Comparison of ENCODE assay signal across 20 cellular contexts in the genomic region with DNA sequence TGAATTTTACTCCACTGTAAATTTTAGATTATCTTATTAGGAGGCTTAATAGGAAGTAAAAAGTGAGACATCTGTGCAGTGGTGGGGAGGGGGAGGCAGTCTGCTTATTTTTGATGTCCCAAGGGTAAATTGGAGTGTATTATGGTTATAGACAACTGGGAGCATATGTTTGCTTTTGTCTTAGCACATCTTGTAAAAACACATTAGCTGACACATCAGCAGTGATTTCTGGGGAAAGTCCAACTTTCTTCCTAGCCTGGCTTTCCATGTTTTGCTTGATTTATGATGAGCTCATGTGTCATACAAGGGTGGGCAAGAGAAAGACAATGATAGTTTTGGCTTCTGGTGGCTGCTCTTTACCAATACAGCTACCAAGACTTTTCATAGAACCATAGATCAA. TPM values are rescaled to one million over a fixed set of nuclear protein-coding genes. Genes with fewer than 3 reads are reported as not detected.
DNase-seq lines count a peak whose midpoint lies in the region; ATAC-seq and TF ChIP-seq lines count a peak whose summit lies in the region.
"Had no signal": no experiment of that assay in that cellular context is flagged by ENCODE, and none has a peak within 500 bp of the region (broad histone marks: within the 10 kb centered on the region; RNA-seq: fewer than 3 reads in every experiment).

No MANE protein-coding gene starts in this region.

- DNase-seq in DMS 273 treated with DMSO at 0.1 percent for 48 hours (lab: John Stamatoyannopoulos, UW) = peak; percentile 7
- DNase-seq in NCI-H2171 treated with DMSO at 0.1 percent for 48 hours (lab: John Stamatoyannopoulos, UW) = peak; percentile 59
- DNase-seq in astrocyte of the spinal cord (ENCODE audit: low read depth, low spot score) = peak; percentile 18
- DNase-seq in glutamatergic neuron = no peak
- no peak for DNase-seq in Ammon's horn (ENCODE audit: low spot score)
- DNase-seq in T-helper 2 cell = no peak
- no peak for DNase-seq in omental fat pad (ENCODE audit: low spot score)
- DNase-seq: AML-193; CD8-positive, alpha-beta T cell; DMS153; H9; NCI-H1048; NCI-H146; NCI-H2081 treated with DMSO at 0.1 percent for 48 hours; NCI-H226; NCI-H774; SHP77 had no signal

- peaks cover 40% of the 10 kb centered on the region for H3K4me1 Mint-ChIP-seq in glutamatergic neuron (ENCODE audit: low read depth, unreplicated experiment)

- in situ Hi-C loops in astrocyte of the spinal cord (cut with HindIII; ENCODE audit: low sequenced_read_pairs) = no loop called here

- peak overlapping the region; percentile 96 for H3K27ac Mint-ChIP-seq in glutamatergic neuron (ENCODE audit: unreplicated experiment)
- H3K27ac Mint-ChIP-seq: CD8-positive, alpha-beta T cell; H9 had no signal

- TF ChIP-seq CTCF in astrocyte of the spinal cord (IDR thresholded peaks at IDR 0.05; ENCODE audit: low read depth, low read length) (no peak), glutamatergic neuron (IDR thresholded peaks at IDR 0.05; ENCODE audit: partially characterized antibody, unreplicated experiment) (no peak), omental fat pad (IDR thresholded peaks at IDR 0.05) (no peak)

- H3K36me3 Mint-ChIP-seq in glutamatergic neuron (ENCODE audit: unreplicated experiment) = no peaks in the 10 kb centered on the region
- H3K36me3 Mint-ChIP-seq: CD8-positive, alpha-beta T cell had no signal

- H3K4me3 ChIP-seq in astrocyte of the spinal cord (ENCODE audit: low read depth, low read length) = no peak overlapping the region
- H3K4me3 ChIP-seq: A549, K562 had no signal

- no peak for ATAC-seq in omental fat pad (ENCODE audit: low FRiP score)
- ATAC-seq in GM19452 (IDR thresholded peaks at IDR 0.05; ENCODE audit: unreplicated experiment) = no peak
- ATAC-seq: A549; CD8-positive, alpha-beta T cell; K562 had no signal

- peaks cover 11% of the 10 kb centered on the region for H3K27me3 Mint-ChIP-seq in glutamatergic neuron (ENCODE audit: unreplicated experiment)

- peak overlapping the region; percentile 78 for H3K4me3 Mint-ChIP-seq in glutamatergic neuron (ENCODE audit: unreplicated experiment)
- H3K4me3 Mint-ChIP-seq: CD8-positive, alpha-beta T cell; H9 had no signal

- H3K9me3 Mint-ChIP-seq in glutamatergic neuron (ENCODE audit: unreplicated experiment) = peaks cover 7% of the 10 kb centered on the region
- H3K9me3 Mint-ChIP-seq: H9 had no signal

RNA-seq across cellular contexts. Expression of gene ANO3, which starts 4.0 kb away (rescaled TPM):
- total RNA-seq in glutamatergic neuron (ENCODE audit: unreplicated experiment) = 12.8 TPM
- total RNA-seq in omental fat pad = 1 to 10 TPM in 2 of 4 donors, under 1 TPM in 2; 0.56 to 4.1 (median 1.6) TPM
- total RNA-seq: CD8-positive, alpha-beta T cell; H9 had no signal

Comparison
In these comparisons a context has a peak if more than half of its experiments do, and no peak if none do; other contexts are left out.
1. DNase-seq: peak in DMS 273 treated with DMSO at 0.1 percent for 48 hours (single experiment), NCI-H2171 treated with DMSO at 0.1 percent for 48 hours (single experiment) and astrocyte of the spinal cord (single experiment); none in glutamatergic neuron (single experiment), Ammon's horn (single experiment), T-helper 2 cell (0 of 5) and omental fat pad (single experiment).